7 cellular contexts compared by ENCODE assay signal in genomic region chr10:89251417-89252224, GRCh38. TPM values are rescaled to one million over a fixed set of nuclear protein-coding genes. Genes with fewer than 3 reads are reported as not detected.
A peak's percentile ranks its signal among the peaks of the same experiment; 100 is the strongest.
DNase-seq lines count a peak whose midpoint lies in the region; ATAC-seq, FAIRE-seq and TF ChIP-seq lines count a peak whose summit lies in the region.

TSS of gene LIPA (minus strand) at chr10:89251775. CDS start at chr10:89247648, 4,127 bp downstream.

- in situ Hi-C loops in astrocyte of the cerebellum (cut with HindIII; ENCODE audit: low sequenced_read_pairs) = no loop called here

- DNase-seq in GM18507 (ENCODE audit: extremely low spot score, insufficient read length, low read depth) (peak; percentile 88), NCI-H2029 treated with DMSO at 0.1 percent for 48 hours (lab: John Stamatoyannopoulos, UW) (peak; percentile 57), T-helper 9 cell (peak; percentile 89), astrocyte of the cerebellum (ENCODE audit: low read depth) (peak; percentile 92), hepatic stellate cell (ENCODE audit: low spot score) (peak; percentile 96), renal cortical epithelial cell (ENCODE audit: low read depth) (peak; percentile 95)

- ATAC-seq in HG02981 (IDR thresholded peaks at IDR 0.05; ENCODE audit: unreplicated experiment) = peak; percentile 97

- no peak for TF ChIP-seq CTCF in astrocyte of the cerebellum (IDR thresholded peaks at IDR 0.05; ENCODE audit: low read depth, low read length, missing control alignments)

- FAIRE-seq in GM18507 (lab: Jason Lieb, UNC) = peak; percentile 99

- H3K4me3 ChIP-seq in astrocyte of the cerebellum (ENCODE audit: low read depth, low read length) = peak within 1 kb of the TSS; percentile 96

RNA-seq across cellular contexts. Expression of gene LIPA, which starts in this region (rescaled TPM):
- total RNA-seq in renal cortical epithelial cell = 50.4 and 78.7 TPM in 2 replicates

Comparison
In these comparisons a context has a peak if more than half of its experiments do, and no peak if none do; other contexts are left out.
1. Peak in every context shown above with its lines: DNase-seq, ATAC-seq and H3K4me3 ChIP-seq.